ENCODE assay signal across 17 cellular contexts in the genomic region with DNA sequence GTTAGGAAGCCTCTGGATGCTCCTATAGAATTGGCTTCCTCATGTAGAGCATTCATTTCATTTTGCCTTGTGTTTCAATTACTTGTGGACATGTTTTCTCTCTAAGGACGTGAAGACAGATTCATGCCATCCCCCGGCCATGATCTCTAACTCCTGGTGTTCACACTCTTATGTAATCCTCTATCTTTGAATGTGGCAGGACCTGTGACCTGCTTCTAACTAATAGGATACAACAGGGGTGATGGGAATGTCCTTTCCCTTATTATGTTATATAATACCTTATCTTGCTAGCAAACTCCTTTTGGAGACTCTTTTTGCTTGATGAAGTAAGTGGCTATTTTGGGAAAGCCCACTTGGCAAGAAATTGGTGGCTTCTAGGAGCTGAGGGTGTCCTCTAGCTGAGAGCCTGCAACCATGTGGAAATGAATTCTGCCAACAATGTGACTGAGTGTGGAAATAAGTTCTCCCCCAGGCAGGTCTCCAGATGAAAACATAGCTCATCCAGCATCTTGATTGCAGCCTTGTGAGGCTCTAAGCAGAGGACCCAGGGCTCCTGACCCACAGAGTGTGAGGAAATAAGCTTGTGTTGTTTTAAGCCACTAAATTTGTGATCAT. TPM values are rescaled to one million over a fixed set of nuclear protein-coding genes. Genes with fewer than 3 reads are reported as not detected.
DNase-seq lines count a peak whose midpoint lies in the region; ATAC-seq and TF ChIP-seq lines count a peak whose summit lies in the region.
"Had no signal": no experiment of that assay in that cellular context is flagged by ENCODE, and none has a peak within 500 bp of the region (broad histone marks: within the 10 kb centered on the region; RNA-seq: fewer than 3 reads in every experiment).

No MANE protein-coding gene starts in this region.

- no peaks in the 10 kb centered on the region for H3K36me3 ChIP-seq in uterus

- CTCF ChIA-PET in activated CD8-positive, alpha-beta T cell treated with anti-CD3 and anti-CD28 coated beads, Interleukin-2, amount 10 ng/mL, durations not matched to agents 7 days and 5 days (lab: Charles Lee): interaction anchor here (2.3 kb wide), 1 partner anchor 15 kb away, joined by 7 read pairs; no protein-coding TSS in a partner anchor
- CTCF ChIA-PET in activated CD8-positive, alpha-beta T cell treated with anti-CD3 and anti-CD28 coated beads for 36 hours (lab: Charles Lee): interaction anchor here (1.0 kb wide), 1 partner anchor 16 kb away, joined by 3 read pairs; no protein-coding TSS in a partner anchor

- no peaks in the 10 kb centered on the region for H3K36me3 Mint-ChIP-seq in activated CD8-positive, alpha-beta T cell treated with anti-CD3 and anti-CD28 coated beads, Interleukin-2, amount 10 ng/mL, durations not matched to agents 7 days and 5 days (ENCODE audit: low read depth)
- H3K36me3 Mint-ChIP-seq in activated CD8-positive, alpha-beta T cell treated with anti-CD3 and anti-CD28 coated beads for 36 hours (ENCODE audit: low read depth): no peaks in the 10 kb centered on the region
- H3K36me3 Mint-ChIP-seq: CD4-positive, alpha-beta memory T cell had no signal

- no peaks in the 10 kb centered on the region for H3K4me1 ChIP-seq in uterus

- no peak overlapping the region for H3K27ac Mint-ChIP-seq in activated CD8-positive, alpha-beta T cell treated with anti-CD3 and anti-CD28 coated beads, Interleukin-2, amount 10 ng/mL, durations not matched to agents 7 days and 5 days
- H3K27ac Mint-ChIP-seq in activated CD8-positive, alpha-beta T cell treated with anti-CD3 and anti-CD28 coated beads for 36 hours: no peak overlapping the region
- H3K27ac Mint-ChIP-seq: CD4-positive, alpha-beta memory T cell; H9 had no signal

- H3K4me3 ChIP-seq in fibroblast of the aortic adventitia (ENCODE audit: low read depth, low read length): no peak overlapping the region
- H3K4me3 ChIP-seq in uterus: no peak overlapping the region

- intact Hi-C loops in activated CD8-positive, alpha-beta T cell treated with anti-CD3 and anti-CD28 coated beads for 36 hours (cut with micrococcal nuclease): no loop called here
- intact Hi-C loops in uterus (cut with DNase I; ENCODE audit: low total_unique reads): no loop called here

- no peaks in the 10 kb centered on the region for H3K4me1 Mint-ChIP-seq in activated CD8-positive, alpha-beta T cell treated with anti-CD3 and anti-CD28 coated beads, Interleukin-2, amount 10 ng/mL, durations not matched to agents 7 days and 5 days (ENCODE audit: low read depth)
- H3K4me1 Mint-ChIP-seq in activated CD8-positive, alpha-beta T cell treated with anti-CD3 and anti-CD28 coated beads for 36 hours (ENCODE audit: low read depth): no peaks in the 10 kb centered on the region
- H3K4me1 Mint-ChIP-seq: CD4-positive, alpha-beta memory T cell; H9 had no signal

- no peak for TF ChIP-seq POLR2A in uterus (IDR thresholded peaks at IDR 0.05)

- ATAC-seq in activated CD8-positive, alpha-beta T cell treated with anti-CD3 and anti-CD28 coated beads, Interleukin-2, amount 10 ng/mL, durations not matched to agents 7 days and 5 days: no peak
- no peak for ATAC-seq in activated CD8-positive, alpha-beta T cell treated with anti-CD3 and anti-CD28 coated beads for 36 hours

- no peak overlapping the region for H3K4me3 Mint-ChIP-seq in activated CD8-positive, alpha-beta T cell treated with anti-CD3 and anti-CD28 coated beads, Interleukin-2, amount 10 ng/mL, durations not matched to agents 7 days and 5 days
- no peak overlapping the region for H3K4me3 Mint-ChIP-seq in activated CD8-positive, alpha-beta T cell treated with anti-CD3 and anti-CD28 coated beads for 36 hours
- H3K4me3 Mint-ChIP-seq: CD4-positive, alpha-beta memory T cell; H9 had no signal

- H3K27me3 Mint-ChIP-seq in activated CD8-positive, alpha-beta T cell treated with anti-CD3 and anti-CD28 coated beads, Interleukin-2, amount 10 ng/mL, durations not matched to agents 7 days and 5 days (ENCODE audit: low read depth): peaks cover 25% of the 10 kb centered on the region
- H3K27me3 Mint-ChIP-seq in activated CD8-positive, alpha-beta T cell treated with anti-CD3 and anti-CD28 coated beads for 36 hours: peaks cover 5% of the 10 kb centered on the region

- peak overlapping the region; percentile 33 for H3K27ac ChIP-seq in temporal lobe (ENCODE audit: low read depth, low read length)
- no peak overlapping the region for H3K27ac ChIP-seq in uterus
- H3K27ac ChIP-seq: KMS-11 had no signal

- H3K9me3 Mint-ChIP-seq in activated CD8-positive, alpha-beta T cell treated with anti-CD3 and anti-CD28 coated beads, Interleukin-2, amount 10 ng/mL, durations not matched to agents 7 days and 5 days (ENCODE audit: insufficient read depth): no peaks in the 10 kb centered on the region
- no peaks in the 10 kb centered on the region for H3K9me3 Mint-ChIP-seq in activated CD8-positive, alpha-beta T cell treated with anti-CD3 and anti-CD28 coated beads for 36 hours
- H3K9me3 Mint-ChIP-seq: CD4-positive, alpha-beta memory T cell; H9 had no signal

- no peaks in the 10 kb centered on the region for H3K9me3 ChIP-seq in uterus

- POLR2A ChIA-PET in activated CD8-positive, alpha-beta T cell treated with anti-CD3 and anti-CD28 coated beads, Interleukin-2, amount 10 ng/mL, durations not matched to agents 7 days and 5 days (lab: Charles Lee): no interaction called here
- POLR2A ChIA-PET in activated CD8-positive, alpha-beta T cell treated with anti-CD3 and anti-CD28 coated beads for 36 hours (lab: Charles Lee): interaction anchor here (1.1 kb wide), 1 partner anchor 81 kb away, joined by 3 read pairs; no protein-coding TSS in a partner anchor

- no peaks in the 10 kb centered on the region for H3K27me3 ChIP-seq in uterus

- DNase-seq in activated CD8-positive, alpha-beta T cell treated with anti-CD3 and anti-CD28 coated beads, Interleukin-2, amount 10 ng/mL, durations not matched to agents 7 days and 5 days: peak; percentile 8
- no peak for DNase-seq in activated CD8-positive, alpha-beta T cell treated with anti-CD3 and anti-CD28 coated beads for 36 hours
- peak; percentile 35 for DNase-seq in fibroblast of the aortic adventitia (ENCODE audit: low read depth)
- peak; percentile 56 for DNase-seq in middle frontal gyrus (ENCODE audit: extremely low spot score, low spot score)
- DNase-seq in uterus: no peak
- DNase-seq in AG08395 (ENCODE audit: low spot score): no peak
- no peak for DNase-seq in stimulated activated CD4-positive, alpha-beta T cell treated with anti-CD3 and anti-CD28 coated beads, Interleukin-4, amount 100 ng/mL, for 1 hour
- DNase-seq: 8988T; Calu3; CD4-positive, alpha-beta memory T cell; H9; NCI-H1092; NCI-H2081 treated with DMSO at 0.1 percent for 48 hours; NCI-H524 had no signal

- TF ChIP-seq CTCF in activated CD8-positive, alpha-beta T cell treated with anti-CD3 and anti-CD28 coated beads for 36 hours (IDR thresholded peaks at IDR 0.05): no peak
- TF ChIP-seq CTCF in fibroblast of the aortic adventitia (IDR thresholded peaks at IDR 0.05; ENCODE audit: insufficient read depth, low read length) (no peak), uterus (IDR thresholded peaks at IDR 0.05) (no peak)

RNA-seq across cellular contexts. Expression of gene DPYSL5, which starts 13.8 kb away (rescaled TPM):
- total RNA-seq in activated CD8-positive, alpha-beta T cell treated with anti-CD3 and anti-CD28 coated beads, Interleukin-2, amount 10 ng/mL, durations not matched to agents 7 days and 5 days: not detected
- total RNA-seq in activated CD8-positive, alpha-beta T cell treated with anti-CD3 and anti-CD28 coated beads for 36 hours: not detected
- total RNA-seq in fibroblast of the aortic adventitia (ENCODE audit: low replicate concordance) (not detected in 2 replicates), temporal lobe (151 TPM), uterus (1 to 10 TPM in 1 of 4 donors, not detected in 3; 1.8 TPM)
- total RNA-seq: Calu3; CD4-positive, alpha-beta memory T cell; M059J had no signal

Comparison
In these comparisons a context has a peak if more than half of its experiments do, and no peak if none do; other contexts are left out.
1. DNase-seq: peak in activated CD8-positive, alpha-beta T cell treated with anti-CD3 and anti-CD28 coated beads, Interleukin-2, amount 10 ng/mL, durations not matched to agents 7 days and 5 days (single experiment), fibroblast of the aortic adventitia (single experiment) and middle frontal gyrus (single experiment); none in activated CD8-positive, alpha-beta T cell treated with anti-CD3 and anti-CD28 coated beads for 36 hours (single experiment), uterus (0 of 2), AG08395 (single experiment) and stimulated activated CD4-positive, alpha-beta T cell treated with anti-CD3 and anti-CD28 coated beads, Interleukin-4, amount 100 ng/mL, for 1 hour (single experiment).
2. RNA of gene DPYSL5, which starts 13.8 kb away (total RNA-seq): 151 TPM in temporal lobe (single experiment); not detected in activated CD8-positive, alpha-beta T cell treated with anti-CD3 and anti-CD28 coated beads for 36 hours, not detected in activated CD8-positive, alpha-beta T cell treated with anti-CD3 and anti-CD28 coated beads, Interleukin-2, amount 10 ng/mL, durations not matched to agents 7 days and 5 days, not detected in fibroblast of the aortic adventitia and 1.8 TPM in uterus; every median in the first group is over 10 times any median in the second.